Comparison of ENCODE assay signal across 8 cellular contexts in genomic region chr3:36700537-36701248, GRCh38.
DNase-seq lines count a peak whose midpoint lies in the region; ATAC-seq, FAIRE-seq and TF ChIP-seq lines count a peak whose summit lies in the region.

No MANE protein-coding gene starts in this region.

- H3K4me1 ChIP-seq in parathyroid adenoma, result peaks cover 16% of the 10 kb centered on the region

- POLR2A ChIA-PET in activated CD8-positive, alpha-beta T cell treated with anti-CD3 and anti-CD28 coated beads, Interleukin-2, amount 10 ng/mL, durations not matched to agents 7 days and 5 days (lab: Charles Lee), result no interaction called here

- H3K4me3 ChIP-seq in parathyroid adenoma (ENCODE audit: low read depth, low read length), result no peak overlapping the region

- no peaks in the 10 kb centered on the region for H3K27me3 Mint-ChIP-seq in activated CD8-positive, alpha-beta T cell treated with anti-CD3 and anti-CD28 coated beads, Interleukin-2, amount 10 ng/mL, durations not matched to agents 7 days and 5 days (ENCODE audit: low read depth)

- no peaks in the 10 kb centered on the region for H3K9me3 Mint-ChIP-seq in activated CD8-positive, alpha-beta T cell treated with anti-CD3 and anti-CD28 coated beads, Interleukin-2, amount 10 ng/mL, durations not matched to agents 7 days and 5 days (ENCODE audit: insufficient read depth)

- no peaks in the 10 kb centered on the region for H3K4me1 Mint-ChIP-seq in activated CD8-positive, alpha-beta T cell treated with anti-CD3 and anti-CD28 coated beads, Interleukin-2, amount 10 ng/mL, durations not matched to agents 7 days and 5 days (ENCODE audit: low read depth)

- H3K79me2 ChIP-seq in parathyroid adenoma, result no peaks in the 10 kb centered on the region

- peak; percentile 80 for TF ChIP-seq CTCF in parathyroid adenoma (IDR thresholded peaks at IDR 0.05)

- H3K4me2 ChIP-seq in parathyroid adenoma (ENCODE audit: low read length), result no peak overlapping the region

- no peaks in the 10 kb centered on the region for H3K9me3 ChIP-seq in parathyroid adenoma (ENCODE audit: control insufficient read depth, low read length)

- DNase-seq in Daoy (ENCODE audit: low read depth), result peak; percentile 57
- peak; percentile 20 for DNase-seq in NCI-H526 treated with DMSO at 0.1 percent for 48 hours (lab: John Stamatoyannopoulos, UW)
- peak; percentile 53 for DNase-seq in activated CD8-positive, alpha-beta T cell treated with anti-CD3 and anti-CD28 coated beads, Interleukin-2, amount 10 ng/mL, durations not matched to agents 7 days and 5 days
- peak in 1 of 2 donors; percentile 31 for DNase-seq in frontal cortex (ENCODE audit: low spot score in 2 of 2)

- ATAC-seq in GM21367 (IDR thresholded peaks at IDR 0.05; ENCODE audit: unreplicated experiment) (peak; percentile 88), HG03521 (IDR thresholded peaks at IDR 0.05; ENCODE audit: unreplicated experiment) (peak; percentile 83), GM18873 (IDR thresholded peaks at IDR 0.05; ENCODE audit: low FRiP score, unreplicated experiment) (no peak)
- ATAC-seq in activated CD8-positive, alpha-beta T cell treated with anti-CD3 and anti-CD28 coated beads, Interleukin-2, amount 10 ng/mL, durations not matched to agents 7 days and 5 days, result peak; percentile 57

- no peaks in the 10 kb centered on the region for H3K36me3 ChIP-seq in parathyroid adenoma (ENCODE audit: control insufficient read depth, insufficient read depth, low read length)

- H3K27ac ChIP-seq in parathyroid adenoma, result no peak overlapping the region

- H3K36me3 Mint-ChIP-seq in activated CD8-positive, alpha-beta T cell treated with anti-CD3 and anti-CD28 coated beads, Interleukin-2, amount 10 ng/mL, durations not matched to agents 7 days and 5 days (ENCODE audit: low read depth), result no peaks in the 10 kb centered on the region

- no peaks in the 10 kb centered on the region for H3K27me3 ChIP-seq in parathyroid adenoma (ENCODE audit: control insufficient read depth, insufficient read depth, low read length)

- H2AFZ ChIP-seq in parathyroid adenoma, result no peak overlapping the region

- CTCF ChIA-PET in activated CD8-positive, alpha-beta T cell treated with anti-CD3 and anti-CD28 coated beads, Interleukin-2, amount 10 ng/mL, durations not matched to agents 7 days and 5 days (lab: Charles Lee), result interaction anchor here (0.7 to 1.2 kb wide), 2 partner anchors 10 to 734 kb away, joined by 3 read pairs; no protein-coding TSS in a partner anchor

- H3K9ac ChIP-seq in parathyroid adenoma, result no peak overlapping the region

- H3K27ac Mint-ChIP-seq in activated CD8-positive, alpha-beta T cell treated with anti-CD3 and anti-CD28 coated beads, Interleukin-2, amount 10 ng/mL, durations not matched to agents 7 days and 5 days, result no peak overlapping the region

- FAIRE-seq in frontal cortex (lab: Jason Lieb, UNC), result peak; percentile 42

- H3K4me3 Mint-ChIP-seq in activated CD8-positive, alpha-beta T cell treated with anti-CD3 and anti-CD28 coated beads, Interleukin-2, amount 10 ng/mL, durations not matched to agents 7 days and 5 days, result no peak overlapping the region
